ENCODE assay signal across 16 cellular contexts in the genomic region with DNA sequence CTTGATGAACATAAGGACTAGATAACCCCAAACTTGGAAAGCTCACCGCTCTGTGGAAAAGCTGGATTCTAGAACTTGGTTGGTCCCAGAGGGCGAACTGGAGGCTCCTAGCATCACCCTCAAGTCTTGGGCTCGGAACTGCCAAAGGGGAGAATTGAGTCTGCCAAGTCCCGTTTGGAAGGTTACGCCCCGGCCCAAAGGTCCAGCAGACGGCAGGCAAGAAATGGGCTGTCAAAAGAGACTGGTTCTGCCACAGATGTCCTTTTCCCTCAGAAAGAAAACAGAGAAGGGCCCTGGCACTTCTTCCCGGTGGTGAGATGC.
A peak's percentile ranks its signal among the peaks of the same experiment; 100 is the strongest.
DNase-seq lines count a peak whose midpoint lies in the region; ATAC-seq, FAIRE-seq and TF ChIP-seq lines count a peak whose summit lies in the region.
"Had no signal": no experiment of that assay in that cellular context is flagged by ENCODE, and none has a peak within 500 bp of the region (broad histone marks: within the 10 kb centered on the region; RNA-seq: fewer than 3 reads in every experiment).

No MANE protein-coding gene starts in this region.

- H3K27ac ChIP-seq in A549 (peak overlapping the region; percentile 73 to 88; a peak in 5 of 6 replicates), HCT116 (ENCODE audit: low read depth, low read length) (no peak overlapping the region), astrocyte (ENCODE audit: low read depth, low read length) (no peak overlapping the region)
- H3K27ac ChIP-seq: HL-60, stomach, uterus had no signal

- H3K4me1 ChIP-seq in A549, result peaks cover 65% of the 10 kb centered on the region
- peaks cover 66 to 85% of the 10 kb centered on the region in 2 experiments for H3K4me1 ChIP-seq in HCT116 (ENCODE audit: control insufficient read depth in 1 of 2, insufficient read depth in 2 of 2, low read length in 2 of 2)
- peaks cover 43% of the 10 kb centered on the region for H3K4me1 ChIP-seq in astrocyte (ENCODE audit: insufficient read depth, low read length)
- H3K4me1 ChIP-seq in Caco-2, result peaks cover 15% of the 10 kb centered on the region
- H3K4me1 ChIP-seq: uterus had no signal

- H3K27ac Mint-ChIP-seq in astrocyte (ENCODE audit: unreplicated experiment) (peak overlapping the region; percentile 73), nephron (peak overlapping the region in 2 of 3 experiments; percentile 61 to 69), Caco-2 (ENCODE audit: unreplicated experiment) (no peak overlapping the region)
- H3K27ac Mint-ChIP-seq: IgD-negative memory B cell had no signal

- TF ChIP-seq POLR2A in A549 (IDR thresholded peaks at IDR 0.05; ENCODE audit: low read length) (no peak), HCT116 (IDR thresholded peaks at IDR 0.05; ENCODE audit: borderline replicate concordance, extremely low read depth, insufficient read depth, insufficient read length) (no peak)

- H3K9me3 ChIP-seq in A549 (no peaks in the 10 kb centered on the region), HCT116 (ENCODE audit: control insufficient read depth in 1 of 2, insufficient read depth in 1 of 2, low read depth in 1 of 2, low read length in 2 of 2) (no peaks in the 10 kb centered on the region), astrocyte (ENCODE audit: insufficient read depth, low read depth, low read length) (no peaks in the 10 kb centered on the region), Caco-2 (no peaks in the 10 kb centered on the region)
- H3K9me3 ChIP-seq: stomach, uterus had no signal

- H3K4me3 Mint-ChIP-seq in astrocyte (ENCODE audit: unreplicated experiment) (no peak overlapping the region), nephron (no peak overlapping the region), Caco-2 (ENCODE audit: unreplicated experiment) (no peak overlapping the region)
- H3K4me3 Mint-ChIP-seq: central memory CD8-positive, alpha-beta T cell; IgD-negative memory B cell; nephron progenitor cell had no signal

- H3K36me3 ChIP-seq in HCT116 (ENCODE audit: control insufficient read depth in 1 of 2, insufficient read depth in 2 of 2, low read length in 2 of 2) (no peaks in the 10 kb centered on the region), astrocyte (ENCODE audit: insufficient read depth, low read length) (no peaks in the 10 kb centered on the region), Caco-2 (ENCODE audit: control insufficient read depth, insufficient read depth, low read length) (no peaks in the 10 kb centered on the region)
- H3K36me3 ChIP-seq: stomach, uterus had no signal

- H2AFZ ChIP-seq in HCT116 (ENCODE audit: low read depth, low read length, poor library complexity, severe bottlenecking) (no peak overlapping the region), astrocyte (ENCODE audit: low read depth, low read length) (no peak overlapping the region)

- H3K79me2 ChIP-seq in HCT116 (ENCODE audit: insufficient read depth, low read length) (no peaks in the 10 kb centered on the region), astrocyte (ENCODE audit: insufficient read depth, low read length) (no peaks in the 10 kb centered on the region)

- no peak overlapping the region for H3K4me2 ChIP-seq in A549
- peak overlapping the region; percentile 54 for H3K4me2 ChIP-seq in HCT116 (ENCODE audit: low read length)
- no peak overlapping the region for H3K4me2 ChIP-seq in astrocyte (ENCODE audit: low read length)

- POLR2A ChIA-PET in A549 (lab: Yijun Ruan, JAX) (interaction anchor here (1.3 kb wide), 1 partner anchor 581 kb away, joined by 3 read pairs; the partner anchor contains the start of gene BCL2L11), HCT116 (lab: Charles Lee) (no interaction called here), Caco-2 (lab: Charles Lee) (no interaction called here)

- TF ChIP-seq RAD21 in A549 (conservative IDR thresholded peaks at IDR 0.05 in 1 of 2, IDR thresholded peaks at IDR 0.05 in 1 of 2) (no peak), HCT116 (IDR thresholded peaks at IDR 0.05; ENCODE audit: low read depth) (no peak)

- H3K27me3 Mint-ChIP-seq in astrocyte (ENCODE audit: low read depth, unreplicated experiment) (no peaks in the 10 kb centered on the region), nephron (ENCODE audit: low read depth) (no peaks in the 10 kb centered on the region), Caco-2 (ENCODE audit: insufficient read depth, unreplicated experiment) (no peaks in the 10 kb centered on the region)
- H3K27me3 Mint-ChIP-seq: central memory CD8-positive, alpha-beta T cell had no signal

- no TSS peak for BruUV-seq in HCT116 (replicated peaks; lab: Mats Ljungman, UMichigan)
- BruUV-seq in Caco-2 (replicated peaks; lab: Mats Ljungman, UMichigan), result no TSS peak

- no peak for ATAC-seq in A549
- no peak for ATAC-seq in HCT116

- no peaks in the 10 kb centered on the region; the same call in 1 of the 2 replicates for H4K20me1 ChIP-seq in HCT116 (ENCODE audit: insufficient read depth)
- no peaks in the 10 kb centered on the region for H4K20me1 ChIP-seq in astrocyte (ENCODE audit: insufficient read depth, low read length)

- H3K9ac ChIP-seq in HCT116 (ENCODE audit: low read length) (no peak overlapping the region), astrocyte (ENCODE audit: low read length) (no peak overlapping the region)

- no peak for TF ChIP-seq EP300 in A549 (IDR thresholded peaks at IDR 0.05)

- intact Hi-C loops in HCT116 (cut with micrococcal nuclease), result loop anchor here (10.0 kb wide), 2 partner anchors 217 to 887 kb away; no protein-coding TSS in a partner anchor
- intact Hi-C loops in Caco-2 (cut with micrococcal nuclease; ENCODE audit: unreplicated experiment), result no loop called here

- H3K9me3 Mint-ChIP-seq in astrocyte (ENCODE audit: unreplicated experiment), result peaks cover 2% of the 10 kb centered on the region
- H3K9me3 Mint-ChIP-seq in nephron, result no peaks in the 10 kb centered on the region
- H3K9me3 Mint-ChIP-seq in Caco-2 (ENCODE audit: unreplicated experiment), result no peaks in the 10 kb centered on the region
- H3K9me3 Mint-ChIP-seq: central memory CD8-positive, alpha-beta T cell; IgD-negative memory B cell; nephron progenitor cell had no signal

- H3K9me2 ChIP-seq in HCT116 (ENCODE audit: insufficient read depth), result no peaks in the 10 kb centered on the region

- H3K36me3 Mint-ChIP-seq in astrocyte (ENCODE audit: low read depth, unreplicated experiment), result peaks cover 3% of the 10 kb centered on the region
- no peaks in the 10 kb centered on the region for H3K36me3 Mint-ChIP-seq in nephron (ENCODE audit: low read depth)
- no peaks in the 10 kb centered on the region for H3K36me3 Mint-ChIP-seq in Caco-2 (ENCODE audit: insufficient read depth, unreplicated experiment)
- H3K36me3 Mint-ChIP-seq: IgD-negative memory B cell had no signal

- WGBS in A549 (ENCODE audit: missing lambda C conversion rate), result 94% methylated on average over 8 of the region's 8 CpGs

- RAD21 ChIA-PET in HCT116 (lab: Charles Lee; ENCODE audit: low non-redundant PET in 1 of 2, low total read pairs in 2 of 2, uncharacterized antibody in 2 of 2, unreplicated experiment in 2 of 2), result no interaction called here

- DNase-seq in A549 (ENCODE audit: low read depth in 1 of 2, low spot score in 1 of 2) (no peak), HCT116 (ENCODE audit: low read depth, low spot score) (no peak), astrocyte (ENCODE audit: low read depth) (no peak), Caco-2 (no peak), NCI-H1417 treated with DMSO at 0.1 percent for 48 hours (lab: John Stamatoyannopoulos, UW) (no peak), NCI-H1930 (lab: John Stamatoyannopoulos, UW) (no peak), iPS-NIHi11 (ENCODE audit: low spot score) (no peak)
- DNase-seq: uterus had no signal

- H3K27me3 ChIP-seq in HCT116 (ENCODE audit: insufficient read depth, low read length) (peaks cover 11% of the 10 kb centered on the region; the same call in 1 of the 2 replicates), astrocyte (ENCODE audit: insufficient read depth, low read length) (no peaks in the 10 kb centered on the region), Caco-2 (replicated peaks; ENCODE audit: control insufficient read depth, insufficient read depth, low read length) (no peaks in the 10 kb centered on the region)
- H3K27me3 ChIP-seq: stomach, uterus had no signal

- CTCF ChIA-PET in A549 (lab: Yijun Ruan, JAX), result interaction anchor here (0.9 to 3.8 kb wide), 7 partner anchors 8 to 604 kb away, joined by 3 to 23 read pairs (median 5); no protein-coding TSS in a partner anchor
- CTCF ChIA-PET in HCT116 (lab: Charles Lee), result interaction anchor here (1.0 to 1.5 kb wide), 3 partner anchors 10 to 673 kb away, joined by 3 to 6 read pairs (median 4); no protein-coding TSS in a partner anchor
- CTCF ChIA-PET in Caco-2 (lab: Charles Lee), result no interaction called here

- no peak for TF ChIP-seq CTCF in A549 (IDR thresholded peaks at IDR 0.05)
- TF ChIP-seq CTCF in HCT116 (IDR thresholded peaks at IDR 0.05 in 2 of 3, conservative IDR thresholded peaks at IDR 0.05 in 1 of 3; ENCODE audit: borderline replicate concordance in 1 of 3, insufficient read depth in 1 of 3, low read depth in 2 of 3, low read length in 2 of 3), result no peak
- no peak for TF ChIP-seq CTCF in astrocyte (IDR thresholded peaks at IDR 0.05; ENCODE audit: insufficient read depth, low read depth, low read length)
- TF ChIP-seq CTCF in nephron (IDR thresholded peaks at IDR 0.05; ENCODE audit: unreplicated experiment in 3 of 3), result no peak
- no peak for TF ChIP-seq CTCF in Caco-2 (IDR thresholded peaks at IDR 0.05; ENCODE audit: insufficient read depth in 1 of 2, low read depth in 1 of 2, low read length in 1 of 2, severe bottlenecking in 1 of 2, unreplicated experiment in 1 of 2)

- H3K4me3 ChIP-seq in A549 (no peak overlapping the region), HCT116 (replicated peaks in 1 of 2; ENCODE audit: low read depth in 1 of 2, low read length in 2 of 2) (no peak overlapping the region), astrocyte (ENCODE audit: insufficient read depth, low read depth, low read length) (no peak overlapping the region), Caco-2 (ENCODE audit: low read depth, low read length) (no peak overlapping the region)
- H3K4me3 ChIP-seq: skin epidermis, uterus had no signal

- H3K4me1 Mint-ChIP-seq in astrocyte (ENCODE audit: low read depth, unreplicated experiment) (peaks cover 57% of the 10 kb centered on the region), nephron (peaks cover 31% of the 10 kb centered on the region), Caco-2 (ENCODE audit: low read depth, unreplicated experiment) (peaks cover 16% of the 10 kb centered on the region)

- no peak for FAIRE-seq in A549 (lab: Jason Lieb, UNC)
- no peak for FAIRE-seq in astrocyte (lab: Jason Lieb, UNC)
- FAIRE-seq: GM12892 had no signal

TF ChIP-seq in A549, 52 proteins besides CTCF, POLR2A, EP300 and RAD21 (continues in another document):
- no peak for TF ChIP-seq CEBPB (IDR thresholded peaks at IDR 0.05)
- TF ChIP-seq RCOR1 (IDR thresholded peaks at IDR 0.05; ENCODE audit: low read depth, low read length), result no peak
- TF ChIP-seq HDAC2 (IDR thresholded peaks at IDR 0.05), result no peak
- no peak for TF ChIP-seq NFE2L2 (conservative IDR thresholded peaks at IDR 0.05; ENCODE audit: low read length)
- TF ChIP-seq HEYL (CRISPR knock-in tag; IDR thresholded peaks at IDR 0.05), result no peak

TF ChIP-seq in HCT116, 20 proteins besides CTCF, POLR2A, EP300 and RAD21 (continues in another document):
- no peak for TF ChIP-seq FOSL1 (IDR thresholded peaks at IDR 0.05; ENCODE audit: low read depth)
- TF ChIP-seq MAX (IDR thresholded peaks at IDR 0.05), result no peak

Comparison
In these comparisons a context has a peak if more than half of its experiments do, and no peak if none do; other contexts are left out.
1. H3K27ac ChIP-seq: peak in A549 (2 of 2); none in HCT116 (single experiment) and astrocyte (single experiment).